8 cellular contexts compared by ENCODE assay signal in the genomic region with DNA sequence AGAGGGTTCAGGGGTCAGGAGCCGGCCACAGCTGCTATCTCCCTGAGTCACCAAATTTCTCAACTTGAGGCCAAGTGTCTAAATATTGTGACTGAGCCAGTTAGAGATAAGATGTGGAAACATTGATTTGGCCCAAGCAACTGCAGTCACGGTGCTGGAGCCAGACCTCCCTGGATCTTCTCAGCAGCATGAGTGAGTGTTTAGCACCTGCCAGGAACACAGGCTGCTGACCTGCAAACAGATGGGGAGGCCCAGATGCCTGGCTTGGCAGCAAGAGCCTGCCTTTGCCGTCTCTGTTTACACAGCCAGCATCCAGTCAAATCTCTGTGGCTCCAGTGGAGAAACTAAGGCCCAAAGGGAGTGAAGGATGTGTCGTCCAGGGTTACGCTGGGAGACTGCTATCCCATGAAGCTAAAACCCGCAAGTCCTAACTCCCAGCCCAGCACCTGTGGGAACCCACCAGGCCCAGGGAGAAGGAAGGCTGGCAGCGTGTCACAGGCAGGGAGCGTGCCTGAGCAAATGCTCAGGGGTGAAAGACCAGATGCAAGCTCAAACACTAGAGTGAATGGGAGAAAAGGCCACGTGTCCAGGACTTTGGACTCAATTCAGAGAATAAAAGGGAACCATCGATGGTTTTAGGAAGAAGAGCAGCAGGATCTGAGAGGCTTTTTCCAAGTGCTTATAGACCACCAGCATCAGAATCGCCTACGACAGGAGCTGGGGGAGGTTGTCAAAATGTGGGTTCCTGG. TPM values are rescaled to one million over a fixed set of nuclear protein-coding genes. Genes with fewer than 3 reads are reported as not detected.
DNase-seq lines count a peak whose midpoint lies in the region; ATAC-seq and TF ChIP-seq lines count a peak whose summit lies in the region.

No MANE protein-coding gene starts in this region.

- intact Hi-C loops in vagina (cut with DNase I) = no loop called here

- no peaks in the 10 kb centered on the region for H3K27me3 ChIP-seq in liver (ENCODE audit: control insufficient read depth in 4 of 4, insufficient read depth in 4 of 4, low read length in 3 of 4)
- no peaks in the 10 kb centered on the region for H3K27me3 ChIP-seq in vagina
- H3K27me3 ChIP-seq in foreskin keratinocyte = peaks cover 49% of the 10 kb centered on the region

- no peak for TF ChIP-seq POLR2A in vagina (IDR thresholded peaks at IDR 0.05)

- H3K4me3 ChIP-seq in liver (ENCODE audit: low read depth in 1 of 3, low read length in 3 of 3) = no peak overlapping the region
- H3K4me3 ChIP-seq in vagina = no peak overlapping the region

- DNase-seq in COLO668 (lab: John Stamatoyannopoulos, UW; ENCODE audit: unreplicated experiment) (peak; percentile 82), NCI-H1694 treated with DMSO at 0.1 percent for 48 hours (lab: John Stamatoyannopoulos, UW) (peak; percentile 87), astrocyte of the hippocampus (ENCODE audit: low read depth, low spot score) (peak; percentile 87), vagina (ENCODE audit: extremely low spot score in 2 of 2) (peak in 1 of 2 donors; percentile 96), foreskin keratinocyte (no peak)

- H3K4me1 ChIP-seq in liver (ENCODE audit: control insufficient read depth in 4 of 4, insufficient read depth in 4 of 4, low read length in 3 of 4) (peaks cover 15 to 24% (median 22%) of the 10 kb centered on the region in 4 donors), vagina (peaks cover 59% of the 10 kb centered on the region), foreskin keratinocyte (no peaks in the 10 kb centered on the region)

- H3K9me3 ChIP-seq in liver (ENCODE audit: control insufficient read depth in 4 of 4, low read length in 3 of 4) (peaks cover 0 to 3% (median under 1%) of the 10 kb centered on the region in 4 donors), vagina (peaks cover 3% of the 10 kb centered on the region)

- H3K9ac ChIP-seq in liver (ENCODE audit: low read depth in 1 of 2, low read length in 2 of 2) = no peak overlapping the region

- 16% methylated on average over 12 of the region's 12 CpGs for WGBS in liver

- ATAC-seq in GM19467 (IDR thresholded peaks at IDR 0.05; ENCODE audit: unreplicated experiment) (no peak), foreskin keratinocyte (no peak), HG02610 (IDR thresholded peaks at IDR 0.05; ENCODE audit: unreplicated experiment) (no peak)

- no peaks in the 10 kb centered on the region for H3K36me3 ChIP-seq in liver (ENCODE audit: control insufficient read depth in 4 of 4, insufficient read depth in 3 of 4, low read depth in 1 of 4, low read length in 3 of 4)
- no peaks in the 10 kb centered on the region for H3K36me3 ChIP-seq in vagina

- TF ChIP-seq CTCF in liver (IDR thresholded peaks at IDR 0.05; ENCODE audit: low read depth, low read length, missing input control) (no peak), vagina (IDR thresholded peaks at IDR 0.05) (no peak), foreskin keratinocyte (conservative IDR thresholded peaks at IDR 0.05) (no peak)

- peak overlapping the region; percentile 82 to 94 for H3K27ac ChIP-seq in liver (ENCODE audit: low read depth in 1 of 2, low read length in 2 of 2)
- peak overlapping the region; percentile 72 for H3K27ac ChIP-seq in vagina
- H3K27ac ChIP-seq in foreskin keratinocyte = no peak overlapping the region

- peak; percentile 31 to 32 for TF ChIP-seq RAD21 in liver (IDR thresholded peaks at IDR 0.05)

TF ChIP-seq in liver, 16 proteins besides CTCF, POLR2A, EP300 and RAD21:
- TF ChIP-seq HNF4G (IDR thresholded peaks at IDR 0.05) (peak; percentile 88), NR2F2 (IDR thresholded peaks at IDR 0.05) (peak; percentile 99), SP1 (IDR thresholded peaks at IDR 0.05) (peak; percentile 93), FOXA1 (IDR thresholded peaks at IDR 0.05) (peak; percentile 86), HNF4A (conservative IDR thresholded peaks at IDR 0.05) (peak; percentile 84 to 87), RXRA (IDR thresholded peaks at IDR 0.05) (peak; percentile 97), JUND (IDR thresholded peaks at IDR 0.05) (peak; percentile 97 to 98), TAF1 (conservative IDR thresholded peaks at IDR 0.05) (peak; percentile 49), GABPA (IDR thresholded peaks at IDR 0.05 in 1 of 2, conservative IDR thresholded peaks at IDR 0.05 in 1 of 2) (no peak), YY1 (IDR thresholded peaks at IDR 0.05) (peak; percentile 77), EGR1 (IDR thresholded peaks at IDR 0.05; ENCODE audit: low read depth in 2 of 2) (peak in 1 of 2 donors; percentile 78), FOXA2 (IDR thresholded peaks at IDR 0.05) (peak; percentile 91)
- TF ChIP-seq, protein P1, sequence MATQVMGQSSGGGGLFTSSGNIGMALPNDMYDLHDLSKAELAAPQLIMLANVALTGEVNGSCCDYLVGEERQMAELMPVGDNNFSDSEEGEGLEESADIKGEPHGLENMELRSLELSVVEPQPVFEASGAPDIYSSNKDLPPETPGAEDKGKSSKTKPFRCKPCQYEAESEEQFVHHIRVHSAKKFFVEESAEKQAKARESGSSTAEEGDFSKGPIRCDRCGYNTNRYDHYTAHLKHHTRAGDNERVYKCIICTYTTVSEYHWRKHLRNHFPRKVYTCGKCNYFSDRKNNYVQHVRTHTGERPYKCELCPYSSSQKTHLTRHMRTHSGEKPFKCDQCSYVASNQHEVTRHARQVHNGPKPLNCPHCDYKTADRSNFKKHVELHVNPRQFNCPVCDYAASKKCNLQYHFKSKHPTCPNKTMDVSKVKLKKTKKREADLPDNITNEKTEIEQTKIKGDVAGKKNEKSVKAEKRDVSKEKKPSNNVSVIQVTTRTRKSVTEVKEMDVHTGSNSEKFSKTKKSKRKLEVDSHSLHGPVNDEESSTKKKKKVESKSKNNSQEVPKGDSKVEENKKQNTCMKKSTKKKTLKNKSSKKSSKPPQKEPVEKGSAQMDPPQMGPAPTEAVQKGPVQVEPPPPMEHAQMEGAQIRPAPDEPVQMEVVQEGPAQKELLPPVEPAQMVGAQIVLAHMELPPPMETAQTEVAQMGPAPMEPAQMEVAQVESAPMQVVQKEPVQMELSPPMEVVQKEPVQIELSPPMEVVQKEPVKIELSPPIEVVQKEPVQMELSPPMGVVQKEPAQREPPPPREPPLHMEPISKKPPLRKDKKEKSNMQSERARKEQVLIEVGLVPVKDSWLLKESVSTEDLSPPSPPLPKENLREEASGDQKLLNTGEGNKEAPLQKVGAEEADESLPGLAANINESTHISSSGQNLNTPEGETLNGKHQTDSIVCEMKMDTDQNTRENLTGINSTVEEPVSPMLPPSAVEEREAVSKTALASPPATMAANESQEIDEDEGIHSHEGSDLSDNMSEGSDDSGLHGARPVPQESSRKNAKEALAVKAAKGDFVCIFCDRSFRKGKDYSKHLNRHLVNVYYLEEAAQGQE (IDR thresholded peaks at IDR 0.05) = peak; percentile 79
- TF ChIP-seq, protein P2, sequence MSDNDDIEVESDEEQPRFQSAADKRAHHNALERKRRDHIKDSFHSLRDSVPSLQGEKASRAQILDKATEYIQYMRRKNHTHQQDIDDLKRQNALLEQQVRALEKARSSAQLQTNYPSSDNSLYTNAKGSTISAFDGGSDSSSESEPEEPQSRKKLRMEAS (IDR thresholded peaks at IDR 0.05) = peak; percentile 91
- TF ChIP-seq, protein P3, sequence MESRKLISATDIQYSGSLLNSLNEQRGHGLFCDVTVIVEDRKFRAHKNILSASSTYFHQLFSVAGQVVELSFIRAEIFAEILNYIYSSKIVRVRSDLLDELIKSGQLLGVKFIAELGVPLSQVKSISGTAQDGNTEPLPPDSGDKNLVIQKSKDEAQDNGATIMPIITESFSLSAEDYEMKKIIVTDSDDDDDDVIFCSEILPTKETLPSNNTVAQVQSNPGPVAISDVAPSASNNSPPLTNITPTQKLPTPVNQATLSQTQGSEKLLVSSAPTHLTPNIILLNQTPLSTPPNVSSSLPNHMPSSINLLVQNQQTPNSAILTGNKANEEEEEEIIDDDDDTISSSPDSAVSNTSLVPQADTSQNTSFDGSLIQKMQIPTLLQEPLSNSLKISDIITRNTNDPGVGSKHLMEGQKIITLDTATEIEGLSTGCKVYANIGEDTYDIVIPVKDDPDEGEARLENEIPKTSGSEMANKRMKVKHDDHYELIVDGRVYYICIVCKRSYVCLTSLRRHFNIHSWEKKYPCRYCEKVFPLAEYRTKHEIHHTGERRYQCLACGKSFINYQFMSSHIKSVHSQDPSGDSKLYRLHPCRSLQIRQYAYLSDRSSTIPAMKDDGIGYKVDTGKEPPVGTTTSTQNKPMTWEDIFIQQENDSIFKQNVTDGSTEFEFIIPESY (IDR thresholded peaks at IDR 0.05) = peak; percentile 94
- TF ChIP-seq, protein P4, sequence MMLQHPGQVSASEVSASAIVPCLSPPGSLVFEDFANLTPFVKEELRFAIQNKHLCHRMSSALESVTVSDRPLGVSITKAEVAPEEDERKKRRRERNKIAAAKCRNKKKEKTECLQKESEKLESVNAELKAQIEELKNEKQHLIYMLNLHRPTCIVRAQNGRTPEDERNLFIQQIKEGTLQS (IDR thresholded peaks at IDR 0.05) = peak; percentile 90

RNA-seq across cellular contexts. Expression of a gene that starts 15.9 kb away (rescaled TPM):
- total RNA-seq in liver (1 to 10 TPM; 2.4 to 6.3 TPM), vagina (51.1 TPM), foreskin keratinocyte (not detected in 2 replicates)
- polyA plus RNA-seq in liver (1 to 10 TPM; 2.2 to 5.2 TPM), foreskin keratinocyte (not detected in 2 replicates)

Comparison
In these comparisons a context has a peak if more than half of its experiments do, and no peak if none do; other contexts are left out.
1. DNase-seq: peak in COLO668 (single experiment), NCI-H1694 treated with DMSO at 0.1 percent for 48 hours (single experiment) and astrocyte of the hippocampus (single experiment); none in foreskin keratinocyte (0 of 2).